Comparison of ENCODE assay signal across 23 cellular contexts in genomic region chr11:87866951-87867350, GRCh38.
"Had no signal": no experiment of that assay in that cellular context is flagged by ENCODE, and none has a peak within 500 bp of the region (broad histone marks: within the 10 kb centered on the region; RNA-seq: fewer than 3 reads in every experiment).

No MANE protein-coding gene starts in this region.

- ATAC-seq: Panc1, Right ventricle myocardium inferior had no signal

- DNase-seq: Karpas-422, KBM-7, MM.1S, MV-4-11, NCI-H1092, NCI-H1417 treated with DMSO at 0.1 percent for 48 hours, NCI-H1436 treated with DMSO at 0.1 percent for 48 hours, NCI-H187 treated with DMSO at 0.1 percent for 48 hours, NCI-H2029, NCI-H2227 treated with DMSO at 0.1 percent for 48 hours, NCI-H345, NCI-H446 treated with DMSO at 0.1 percent for 48 hours, NCI-H510A, NCI-H526, NCI-H774, PC-9, SHP77, SIG-M5, SK-N-SH, SW 1271, T-helper 1 cell had no signal
